ENCODE assay signal across 8 cellular contexts in the genomic region with DNA sequence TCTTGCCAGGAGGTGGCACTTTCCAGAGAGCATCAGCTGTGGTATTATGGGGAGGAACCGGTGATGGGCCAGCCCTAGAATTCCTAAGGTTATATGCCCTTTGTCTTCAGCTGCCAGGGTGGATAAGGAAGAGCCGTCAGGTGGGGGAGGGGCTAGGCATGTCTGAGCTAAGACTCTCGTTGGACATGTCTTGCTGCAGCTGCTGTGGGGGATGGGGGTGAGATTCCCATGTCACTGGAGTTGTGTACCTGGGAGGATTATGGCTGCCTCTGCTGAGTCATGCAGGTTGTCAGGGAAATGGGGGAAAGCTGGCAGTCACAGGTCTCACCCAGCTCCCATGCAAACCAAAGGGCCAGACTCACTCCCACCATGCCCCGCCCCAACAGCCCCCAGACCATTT. TPM values are rescaled to one million over a fixed set of nuclear protein-coding genes. Genes with fewer than 3 reads are reported as not detected.
DNase-seq lines count a peak whose midpoint lies in the region; ATAC-seq and TF ChIP-seq lines count a peak whose summit lies in the region.
"Not testable (repeated sequence)": the region's sequence is repeated elsewhere in the genome, so short reads cannot be mapped to it uniquely, and the experiment has no call there.

No MANE protein-coding gene starts in this region.

- not testable (repeated sequence) for H3K4me3 ChIP-seq in RWPE2 (ENCODE audit: severe bottlenecking); epithelial cell of esophagus (ENCODE audit: low read length); neural progenitor cell

- not testable (repeated sequence) for H3F3A ChIP-seq in neural progenitor cell (ENCODE audit: low read depth)

- H2AFZ ChIP-seq in neural progenitor cell (replicated peaks): peak overlapping the region; percentile 50

- H3K4me1 Mint-ChIP-seq in activated CD4-positive, alpha-beta T cell treated with anti-CD3 and anti-CD28 coated beads, Interleukin-2, amount 10 ng/mL, durations not matched to agents 24 days and 14 days: peaks cover 80% of the 10 kb centered on the region
- H3K4me1 Mint-ChIP-seq in neural progenitor cell: not testable (repeated sequence)

- H3K4me2 ChIP-seq in neural progenitor cell: not testable (repeated sequence)

- not testable (repeated sequence) for H4K20me1 ChIP-seq in neural progenitor cell (ENCODE audit: low read depth)

- peak overlapping the region; percentile 31 for H3K27ac Mint-ChIP-seq in activated CD4-positive, alpha-beta T cell treated with anti-CD3 and anti-CD28 coated beads, Interleukin-2, amount 10 ng/mL, durations not matched to agents 24 days and 14 days
- not testable (repeated sequence) for H3K27ac Mint-ChIP-seq in neural progenitor cell

- H3K79me2 ChIP-seq in neural progenitor cell (ENCODE audit: low read depth): not testable (repeated sequence)

- not testable (repeated sequence) for H3K9ac ChIP-seq in neural progenitor cell

- intact Hi-C loops in activated CD4-positive, alpha-beta T cell treated with anti-CD3 and anti-CD28 coated beads, Interleukin-2, amount 10 ng/mL, durations not matched to agents 24 days and 14 days (cut with micrococcal nuclease): loop anchor here (5.0 kb wide), 3 partner anchors 52 to 392 kb away; no protein-coding TSS in a partner anchor

- ATAC-seq in RWPE2 (ENCODE audit: low read depth): peak; percentile 42; the same call in 1 of the 3 replicates

- DNase-seq in COLO668 (lab: John Stamatoyannopoulos, UW; ENCODE audit: unreplicated experiment) (peak; percentile 30), HT-29 (ENCODE audit: low spot score) (peak; percentile 2), NCI-H510A treated with DMSO at 0.1 percent for 48 hours (lab: John Stamatoyannopoulos, UW) (peak; percentile 12), RWPE2 (ENCODE audit: low spot score) (peak; percentile 70), epithelial cell of esophagus (ENCODE audit: low read depth) (peak; percentile 88), kidney tubule cell (ENCODE audit: low spot score) (peak; percentile 52), neural progenitor cell (ENCODE audit: low spot score) (peak; percentile 45)
- not testable (repeated sequence) for DNase-seq in activated CD4-positive, alpha-beta T cell treated with anti-CD3 and anti-CD28 coated beads, Interleukin-2, amount 10 ng/mL, durations not matched to agents 24 days and 14 days

- not testable (repeated sequence) for H3K36me3 ChIP-seq in RWPE2 (ENCODE audit: low read depth); neural progenitor cell

- H3K27ac ChIP-seq in RWPE2 (ENCODE audit: poor library complexity, severe bottlenecking); neural progenitor cell: not testable (repeated sequence)

- not testable (repeated sequence) for H3K27me3 Mint-ChIP-seq in activated CD4-positive, alpha-beta T cell treated with anti-CD3 and anti-CD28 coated beads, Interleukin-2, amount 10 ng/mL, durations not matched to agents 24 days and 14 days; neural progenitor cell (ENCODE audit: insufficient read depth, low read depth)

- H3K27me3 ChIP-seq in RWPE2 (ENCODE audit: insufficient read depth, poor library complexity, severe bottlenecking); neural progenitor cell: not testable (repeated sequence)

- H3K4me3 Mint-ChIP-seq in activated CD4-positive, alpha-beta T cell treated with anti-CD3 and anti-CD28 coated beads, Interleukin-2, amount 10 ng/mL, durations not matched to agents 24 days and 14 days; neural progenitor cell: not testable (repeated sequence)

- TF ChIP-seq CTCF in RWPE2 (IDR thresholded peaks at IDR 0.05; ENCODE audit: poor library complexity, severe bottlenecking); epithelial cell of esophagus (IDR thresholded peaks at IDR 0.05; ENCODE audit: insufficient read depth, low read depth, low read length, missing control alignments); neural progenitor cell (IDR thresholded peaks at IDR 0.05): not testable (repeated sequence)

- peaks cover 89% of the 10 kb centered on the region for H3K36me3 Mint-ChIP-seq in activated CD4-positive, alpha-beta T cell treated with anti-CD3 and anti-CD28 coated beads, Interleukin-2, amount 10 ng/mL, durations not matched to agents 24 days and 14 days (ENCODE audit: low read depth)
- H3K36me3 Mint-ChIP-seq in neural progenitor cell: not testable (repeated sequence)

- not testable (repeated sequence) for H3K9me3 ChIP-seq in RWPE2 (ENCODE audit: severe bottlenecking); neural progenitor cell (ENCODE audit: low read depth)

- peaks cover 25% of the 10 kb centered on the region for H3K9me3 Mint-ChIP-seq in activated CD4-positive, alpha-beta T cell treated with anti-CD3 and anti-CD28 coated beads, Interleukin-2, amount 10 ng/mL, durations not matched to agents 24 days and 14 days
- H3K9me3 Mint-ChIP-seq in neural progenitor cell: not testable (repeated sequence)

- not testable (repeated sequence) for H3K4me1 ChIP-seq in RWPE2 (ENCODE audit: insufficient read depth, poor library complexity, severe bottlenecking); neural progenitor cell

RNA-seq across cellular contexts. Expression of gene SP140, which starts 39.4 kb away (rescaled TPM):
- total RNA-seq in HT-29 (2014; rRNA removed; shearing (Covaris generic)): not detected in 2 replicates
- total RNA-seq in activated CD4-positive, alpha-beta T cell treated with anti-CD3 and anti-CD28 coated beads, Interleukin-2, amount 10 ng/mL, durations not matched to agents 24 days and 14 days: 236 and 241 TPM in 2 replicates
- total RNA-seq in neural progenitor cell (ENCODE audit: low replicate concordance): 0.06 TPM in 1 of 2 replicates, not detected in the other

RNA-seq across cellular contexts. Expression of gene SP110, which starts 45.2 kb away (rescaled TPM):
- 10.0 and 11.9 TPM in 2 replicates for total RNA-seq in HT-29 (2014; rRNA removed; shearing (Covaris generic))
- total RNA-seq in activated CD4-positive, alpha-beta T cell treated with anti-CD3 and anti-CD28 coated beads, Interleukin-2, amount 10 ng/mL, durations not matched to agents 24 days and 14 days: 137 and 148 TPM in 2 replicates
- 0.65 and 1.3 TPM in 2 replicates for total RNA-seq in neural progenitor cell (ENCODE audit: low replicate concordance)

Comparison
In these comparisons a context has a peak if more than half of its experiments do, and no peak if none do; other contexts are left out.
1. RNA of gene SP140, which starts 39.4 kb away (total RNA-seq): 236 to 241 TPM in activated CD4-positive, alpha-beta T cell treated with anti-CD3 and anti-CD28 coated beads, Interleukin-2, amount 10 ng/mL, durations not matched to agents 24 days and 14 days; 0.06 TPM in neural progenitor cell and not detected in HT-29; every median in the first group is over 100 times any median in the second.
2. RNA of gene SP110, which starts 45.2 kb away (total RNA-seq): 137 to 148 TPM in activated CD4-positive, alpha-beta T cell treated with anti-CD3 and anti-CD28 coated beads, Interleukin-2, amount 10 ng/mL, durations not matched to agents 24 days and 14 days; 10.0 to 11.9 TPM in HT-29 and 0.65 to 1.3 TPM in neural progenitor cell; every median in the first group is over 10 times any median in the second.